3 cellular contexts compared by ENCODE assay signal in the genomic region with DNA sequence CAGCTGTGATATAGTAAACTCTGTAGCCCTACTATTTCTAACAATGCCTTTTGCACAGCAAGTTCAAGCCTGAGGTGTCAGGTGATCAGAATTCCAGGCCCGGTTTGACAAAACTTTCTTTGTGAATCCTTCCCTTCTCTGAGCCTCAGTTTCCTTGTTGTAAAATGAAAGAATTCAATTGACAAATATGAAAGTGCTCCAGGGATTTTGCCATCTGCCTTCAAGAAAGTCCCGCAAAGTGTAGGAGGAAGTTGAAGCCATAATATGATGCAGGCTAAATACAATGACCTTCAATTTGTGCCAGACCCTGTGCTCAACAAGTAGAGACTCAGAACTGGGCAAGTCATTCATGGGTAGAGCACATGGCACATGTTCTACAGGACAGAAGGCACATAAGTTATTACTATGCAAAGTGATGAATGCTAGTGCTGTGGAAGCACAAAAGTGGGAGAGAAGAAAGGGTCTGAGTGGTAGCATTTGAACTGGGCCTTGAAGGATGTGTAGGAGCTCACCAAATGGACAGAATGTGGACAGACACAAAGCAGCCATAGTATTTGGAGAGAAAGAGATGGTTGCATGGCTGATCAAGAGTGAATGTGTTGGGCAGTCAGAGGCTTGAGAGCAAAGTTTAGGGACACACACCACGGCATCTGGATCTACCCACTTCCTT.
TF ChIP-seq lines count a peak whose summit lies in the region.

No MANE protein-coding gene starts in this region.

TF ChIP-seq in SK-N-SH treated with all-trans-retinoic acid at 6 μM for 48 hours, 23 proteins besides CTCF, POLR2A, EP300 and RAD21:
- TF ChIP-seq TSHZ2 (CRISPR knock-in tag; IDR thresholded peaks at IDR 0.05) (no peak), TCF4 (CRISPR knock-in tag; IDR thresholded peaks at IDR 0.05; ENCODE audit: borderline replicate concordance) (no peak), ZFP3 (CRISPR knock-in tag; IDR thresholded peaks at IDR 0.05) (peak; percentile 97), ZNF70 (CRISPR knock-in tag; IDR thresholded peaks at IDR 0.05) (no peak), ARNTL (CRISPR knock-in tag; IDR thresholded peaks at IDR 0.05; ENCODE audit: borderline replicate concordance, low read depth) (no peak), SNAI2 (CRISPR knock-in tag; IDR thresholded peaks at IDR 0.05) (no peak)

TF ChIP-seq in SK-N-SH, 30 proteins besides CTCF, POLR2A, EP300 and RAD21:
- TF ChIP-seq MAX (IDR thresholded peaks at IDR 0.05; ENCODE audit: low read depth) (no peak), NRF1 (IDR thresholded peaks at IDR 0.05; ENCODE audit: low read depth, low read length) (no peak), GATA2 (CRISPR knock-in tag; IDR thresholded peaks at IDR 0.05) (no peak), RCOR1 (IDR thresholded peaks at IDR 0.05; ENCODE audit: low read length) (no peak), NFIC (IDR thresholded peaks at IDR 0.05; ENCODE audit: borderline replicate concordance) (no peak), CHD2 (IDR thresholded peaks at IDR 0.05; ENCODE audit: low read length, partially characterized antibody) (no peak), SMC3 (IDR thresholded peaks at IDR 0.05; ENCODE audit: low read depth, low read length) (no peak), SIN3A (IDR thresholded peaks at IDR 0.05; ENCODE audit: borderline replicate concordance, low read depth, low read length) (no peak), MXI1 (IDR thresholded peaks at IDR 0.05; ENCODE audit: low read depth, low read length) (no peak), USF2 (IDR thresholded peaks at IDR 0.05; ENCODE audit: borderline replicate concordance, low read depth, low read length) (no peak), MEF2A (IDR thresholded peaks at IDR 0.05; ENCODE audit: borderline replicate concordance, low read depth) (no peak), REST (IDR thresholded peaks at IDR 0.05; ENCODE audit: low read depth, low read length) (no peak), EZH2phosphoT487 (IDR thresholded peaks at IDR 0.05; ENCODE audit: borderline replicate concordance, low read depth) (no peak), IRF3 (IDR thresholded peaks at IDR 0.05; ENCODE audit: low read depth, low read length) (no peak), TAF1 (IDR thresholded peaks at IDR 0.05; ENCODE audit: borderline replicate concordance, low read depth, low read length) (no peak), TEAD4 (IDR thresholded peaks at IDR 0.05; ENCODE audit: borderline replicate concordance, insufficient read depth) (no peak), TCF12 (IDR thresholded peaks at IDR 0.05) (no peak)
- TF ChIP-seq, protein P1, sequence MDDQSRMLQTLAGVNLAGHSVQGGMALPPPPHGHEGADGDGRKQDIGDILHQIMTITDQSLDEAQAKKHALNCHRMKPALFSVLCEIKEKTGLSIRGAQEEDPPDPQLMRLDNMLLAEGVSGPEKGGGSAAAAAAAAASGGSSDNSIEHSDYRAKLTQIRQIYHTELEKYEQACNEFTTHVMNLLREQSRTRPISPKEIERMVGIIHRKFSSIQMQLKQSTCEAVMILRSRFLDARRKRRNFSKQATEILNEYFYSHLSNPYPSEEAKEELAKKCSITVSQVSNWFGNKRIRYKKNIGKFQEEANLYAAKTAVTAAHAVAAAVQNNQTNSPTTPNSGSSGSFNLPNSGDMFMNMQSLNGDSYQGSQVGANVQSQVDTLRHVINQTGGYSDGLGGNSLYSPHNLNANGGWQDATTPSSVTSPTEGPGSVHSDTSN (IDR thresholded peaks at IDR 0.05) = no peak
TF ChIP-seq in SK-N-SH: peak in this region for 0.

TF ChIP-seq in GM12891, 5 proteins besides CTCF, POLR2A, EP300 and RAD21:
- TF ChIP-seq PAX5 (IDR thresholded peaks at IDR 0.05; ENCODE audit: insufficient read depth, low read length, severe bottlenecking) (no peak), SPI1 (IDR thresholded peaks at IDR 0.05; ENCODE audit: low read depth, low read length) (peak; percentile 25; the same call in 1 of the 2 replicates)
